8 cellular contexts compared by ENCODE assay signal in the genomic region with DNA sequence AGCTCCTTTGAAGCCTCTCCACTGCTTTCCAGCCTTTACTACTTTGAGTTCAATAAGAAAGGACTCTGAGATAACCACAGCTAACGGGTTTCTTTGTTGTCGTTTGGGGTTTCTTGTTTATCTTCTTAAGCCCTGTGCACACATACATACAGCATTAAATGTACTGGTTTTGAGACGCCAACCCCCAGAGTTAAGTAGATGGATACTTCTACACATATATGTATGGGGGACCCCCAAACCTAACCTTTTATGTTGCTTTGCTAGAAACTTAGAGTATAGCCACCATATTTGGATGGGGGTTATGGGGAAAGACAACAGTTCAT.
DNase-seq lines count a peak whose midpoint lies in the region; ATAC-seq and TF ChIP-seq lines count a peak whose summit lies in the region.

No MANE protein-coding gene starts in this region.

- no peaks in the 10 kb centered on the region for H3K9me3 ChIP-seq in MM.1S (replicated peaks; ENCODE audit: insufficient read depth, low read length)

- H3K9me2 ChIP-seq in MM.1S (replicated peaks; ENCODE audit: insufficient read depth, low read length) = no peaks in the 10 kb centered on the region

- H3K4me1 Mint-ChIP-seq in dendritic cell treated with granulocyte-macrophage colony-stimulating factor and Interleukin-4, amounts not matched to agents 40 ng/mL and 50 ng/mL, for 4 days (ENCODE audit: low read depth) = peaks cover 34% of the 10 kb centered on the region
- H3K4me1 Mint-ChIP-seq in nephron progenitor cell = peaks cover 25% of the 10 kb centered on the region

- ATAC-seq in HG02870 (IDR thresholded peaks at IDR 0.05; ENCODE audit: unreplicated experiment) = no peak

- H3K79me2 ChIP-seq in MM.1S (ENCODE audit: low read length) = peaks cover 39% of the 10 kb centered on the region

- H3K4me1 ChIP-seq in MM.1S (ENCODE audit: low read length) = peaks cover 18% of the 10 kb centered on the region

- no peak for TF ChIP-seq CTCF in C4-2B (conservative IDR thresholded peaks at IDR 0.05)
- TF ChIP-seq CTCF in MM.1S (IDR thresholded peaks at IDR 0.05; ENCODE audit: low read length) = no peak
- no peak for TF ChIP-seq CTCF in nephron progenitor cell (IDR thresholded peaks at IDR 0.05)

- no peaks in the 10 kb centered on the region for H3K27me3 ChIP-seq in MM.1S (replicated peaks; ENCODE audit: insufficient read depth, low read length)

- H4K20me1 ChIP-seq in MM.1S (ENCODE audit: insufficient read depth, low read length) = no peaks in the 10 kb centered on the region

- intact Hi-C loops in dendritic cell treated with granulocyte-macrophage colony-stimulating factor and Interleukin-4, amounts not matched to agents 40 ng/mL and 50 ng/mL, for 4 days (cut with micrococcal nuclease) = loop anchor here (2.0 to 10.0 kb wide), 6 partner anchors 42 to 1028 kb away; a partner anchor contains a TSS

- no peaks in the 10 kb centered on the region for H3K36me3 ChIP-seq in MM.1S (replicated peaks; ENCODE audit: insufficient read depth, low read length)

- peak overlapping the region; percentile 85 for H3K27ac ChIP-seq in C4-2B
- H3K27ac ChIP-seq in MM.1S (ENCODE audit: low read length) = peak overlapping the region; percentile 94

- peak overlapping the region; percentile 93 for H3K9ac ChIP-seq in MM.1S (ENCODE audit: low read length)

- no peak for DNase-seq in MM.1S
- no peak for DNase-seq in nephron progenitor cell
- DNase-seq in DMS 273 treated with DMSO at 0.1 percent for 48 hours (lab: John Stamatoyannopoulos, UW) = no peak
- DNase-seq in inferior parietal cortex (ENCODE audit: extremely low spot score) = no peak
- no peak for DNase-seq in AML-193 (lab: John Stamatoyannopoulos, UW)

- H3K36me3 Mint-ChIP-seq in dendritic cell treated with granulocyte-macrophage colony-stimulating factor and Interleukin-4, amounts not matched to agents 40 ng/mL and 50 ng/mL, for 4 days (ENCODE audit: low read depth) = peaks cover 28% of the 10 kb centered on the region
- peaks cover 26% of the 10 kb centered on the region for H3K36me3 Mint-ChIP-seq in nephron progenitor cell (ENCODE audit: low read depth)

- no peaks in the 10 kb centered on the region for H3K9me3 Mint-ChIP-seq in dendritic cell treated with granulocyte-macrophage colony-stimulating factor and Interleukin-4, amounts not matched to agents 40 ng/mL and 50 ng/mL, for 4 days
- no peaks in the 10 kb centered on the region for H3K9me3 Mint-ChIP-seq in nephron progenitor cell

- peak overlapping the region; percentile 94 for H3K4me2 ChIP-seq in MM.1S (ENCODE audit: low read depth, low read length)

- H2AFZ ChIP-seq in MM.1S (ENCODE audit: low read length) = peak overlapping the region; percentile 67

- H3K4me3 Mint-ChIP-seq in dendritic cell treated with granulocyte-macrophage colony-stimulating factor and Interleukin-4, amounts not matched to agents 40 ng/mL and 50 ng/mL, for 4 days = peak overlapping the region; percentile 85
- H3K4me3 Mint-ChIP-seq in nephron progenitor cell = peak overlapping the region; percentile 92

- peaks cover 34% of the 10 kb centered on the region for H3F3A ChIP-seq in MM.1S (ENCODE audit: insufficient read depth, low read length)

- H3K27me3 Mint-ChIP-seq in dendritic cell treated with granulocyte-macrophage colony-stimulating factor and Interleukin-4, amounts not matched to agents 40 ng/mL and 50 ng/mL, for 4 days = no peaks in the 10 kb centered on the region
- H3K27me3 Mint-ChIP-seq in nephron progenitor cell (ENCODE audit: low read depth, poor library complexity) = peaks cover 4% of the 10 kb centered on the region

- peak overlapping the region; percentile 90 for H3K4me3 ChIP-seq in MM.1S (ENCODE audit: low read length)

- peak overlapping the region; percentile 97 for H3K27ac Mint-ChIP-seq in dendritic cell treated with granulocyte-macrophage colony-stimulating factor and Interleukin-4, amounts not matched to agents 40 ng/mL and 50 ng/mL, for 4 days
- H3K27ac Mint-ChIP-seq in nephron progenitor cell = peak overlapping the region; percentile 98
